Comparison of ENCODE assay signal across 8 cellular contexts in genomic region chr5:91311168-91311696, GRCh38.
DNase-seq lines count a peak whose midpoint lies in the region; ATAC-seq and TF ChIP-seq lines count a peak whose summit lies in the region.

No MANE protein-coding gene starts in this region.

- ATAC-seq in HG02840 (IDR thresholded peaks at IDR 0.05; ENCODE audit: low FRiP score, unreplicated experiment) (peak; percentile 10), natural killer cell (peak in 2 of 3 donors; percentile 4 to 5), GM21825 (IDR thresholded peaks at IDR 0.05; ENCODE audit: unreplicated experiment) (no peak), mucosa of descending colon (no peak)

- H3K27me3 ChIP-seq in CD8-positive, alpha-beta memory T cell (ENCODE audit: insufficient read depth, low read length, poor library complexity, severe bottlenecking) = no peaks in the 10 kb centered on the region

- H3K4me1 Mint-ChIP-seq in CD8-positive, alpha-beta memory T cell = peaks cover 39 to 52% (median 47%) of the 10 kb centered on the region in 3 donors
- H3K4me1 Mint-ChIP-seq in activated T-helper 2 cell treated with anti-CD3 and anti-CD28 coated beads, Interferon-gamma antibody, Interleukin-2, Interleukin-4, amounts not matched to agents 10 μg/mL and 5 μg/mL and 100 μg/mL, durations not matched to agents 14 hours and 24 hours and 36 hours (ENCODE audit: low read depth) = peaks cover 44% of the 10 kb centered on the region
- peaks cover 40 to 48% of the 10 kb centered on the region in 2 donors for H3K4me1 Mint-ChIP-seq in natural killer cell

- no peaks in the 10 kb centered on the region for H3K36me3 ChIP-seq in CD8-positive, alpha-beta memory T cell (ENCODE audit: insufficient read depth, low read length)
- no peaks in the 10 kb centered on the region for H3K36me3 ChIP-seq in mucosa of descending colon (ENCODE audit: low read depth)

- H3K27ac Mint-ChIP-seq in CD8-positive, alpha-beta memory T cell = peak overlapping the region; percentile 89 to 97 (median 96)
- peak overlapping the region; percentile 69 for H3K27ac Mint-ChIP-seq in activated T-helper 2 cell treated with anti-CD3 and anti-CD28 coated beads, Interferon-gamma antibody, Interleukin-2, Interleukin-4, amounts not matched to agents 10 μg/mL and 5 μg/mL and 100 μg/mL, durations not matched to agents 14 hours and 24 hours and 36 hours
- H3K27ac Mint-ChIP-seq in natural killer cell = peak overlapping the region; percentile 79 to 88

- POLR2A ChIA-PET in CD8-positive, alpha-beta memory T cell (lab: Charles Lee) = interaction anchor here (0.5 to 4.6 kb wide), 9 partner anchors 15 to 73 kb away, joined by 3 to 45 read pairs (median 5); partner anchors contain the start of gene ARRDC3

- H3K9me3 ChIP-seq in CD8-positive, alpha-beta memory T cell (ENCODE audit: low read length) = no peaks in the 10 kb centered on the region
- H3K9me3 ChIP-seq in mucosa of descending colon = no peaks in the 10 kb centered on the region

- H3K9me3 Mint-ChIP-seq in CD8-positive, alpha-beta memory T cell = no peaks in the 10 kb centered on the region
- no peaks in the 10 kb centered on the region for H3K9me3 Mint-ChIP-seq in activated T-helper 2 cell treated with anti-CD3 and anti-CD28 coated beads, Interferon-gamma antibody, Interleukin-2, Interleukin-4, amounts not matched to agents 10 μg/mL and 5 μg/mL and 100 μg/mL, durations not matched to agents 14 hours and 24 hours and 36 hours
- H3K9me3 Mint-ChIP-seq in natural killer cell = no peaks in the 10 kb centered on the region

- intact Hi-C loops in activated T-helper 2 cell treated with anti-CD3 and anti-CD28 coated beads, Interferon-gamma antibody, Interleukin-2, Interleukin-4, amounts not matched to agents 10 μg/mL and 5 μg/mL and 100 μg/mL, durations not matched to agents 14 hours and 24 hours and 36 hours (cut with micrococcal nuclease) = loop anchor here (2.0 to 5.0 kb wide), 3 partner anchors 18 to 369 kb away; no protein-coding TSS in a partner anchor
- intact Hi-C loops in natural killer cell (cut with micrococcal nuclease) = loop anchor here (1.0 to 5.0 kb wide), 2 partner anchors 31 to 44 kb away; no protein-coding TSS in a partner anchor
- intact Hi-C loops in mucosa of descending colon (cut with DNase I, micrococcal nuclease) = no loop called here

- H3K27me3 Mint-ChIP-seq in CD8-positive, alpha-beta memory T cell = peaks cover 0 to 2% of the 10 kb centered on the region in 2 donors
- H3K27me3 Mint-ChIP-seq in activated T-helper 2 cell treated with anti-CD3 and anti-CD28 coated beads, Interferon-gamma antibody, Interleukin-2, Interleukin-4, amounts not matched to agents 10 μg/mL and 5 μg/mL and 100 μg/mL, durations not matched to agents 14 hours and 24 hours and 36 hours (ENCODE audit: low read depth) = no peaks in the 10 kb centered on the region
- H3K27me3 Mint-ChIP-seq in natural killer cell (ENCODE audit: low read depth in 2 of 2) = no peaks in the 10 kb centered on the region

- TF ChIP-seq CTCF in natural killer cell (IDR thresholded peaks at IDR 0.05) = no peak
- no peak for TF ChIP-seq CTCF in mucosa of descending colon (IDR thresholded peaks at IDR 0.05)

- peak overlapping the region; percentile 1 for H3K4me3 ChIP-seq in CD8-positive, alpha-beta memory T cell (ENCODE audit: low read length)
- no peak overlapping the region for H3K4me3 ChIP-seq in mucosa of descending colon

- peaks cover 41% of the 10 kb centered on the region for H3K4me1 ChIP-seq in CD8-positive, alpha-beta memory T cell (ENCODE audit: insufficient read depth, low read length)
- H3K4me1 ChIP-seq in mucosa of descending colon (ENCODE audit: low read depth) = peaks cover 9% of the 10 kb centered on the region

- H3K4me3 Mint-ChIP-seq in CD8-positive, alpha-beta memory T cell = peak overlapping the region; percentile 33 to 85 (median 67)
- no peak overlapping the region for H3K4me3 Mint-ChIP-seq in activated T-helper 2 cell treated with anti-CD3 and anti-CD28 coated beads, Interferon-gamma antibody, Interleukin-2, Interleukin-4, amounts not matched to agents 10 μg/mL and 5 μg/mL and 100 μg/mL, durations not matched to agents 14 hours and 24 hours and 36 hours (ENCODE audit: low read depth)
- H3K4me3 Mint-ChIP-seq in natural killer cell = peak overlapping the region; percentile 82

- H3K27ac ChIP-seq in CD8-positive, alpha-beta memory T cell (ENCODE audit: low read depth, low read length) = peak overlapping the region; percentile 57

- CTCF ChIA-PET in CD8-positive, alpha-beta memory T cell (lab: Charles Lee) = interaction anchor here (0.9 to 4.0 kb wide), 4 partner anchors 15 to 73 kb away, joined by 4 to 46 read pairs (median 6); partner anchors contain the start of gene ARRDC3

- no peaks in the 10 kb centered on the region for H3K36me3 Mint-ChIP-seq in CD8-positive, alpha-beta memory T cell
- peaks cover 3% of the 10 kb centered on the region for H3K36me3 Mint-ChIP-seq in activated T-helper 2 cell treated with anti-CD3 and anti-CD28 coated beads, Interferon-gamma antibody, Interleukin-2, Interleukin-4, amounts not matched to agents 10 μg/mL and 5 μg/mL and 100 μg/mL, durations not matched to agents 14 hours and 24 hours and 36 hours (ENCODE audit: low read depth)
- no peaks in the 10 kb centered on the region for H3K36me3 Mint-ChIP-seq in natural killer cell

- peak in 1 of 5 donors; percentile 6 for DNase-seq in CD8-positive, alpha-beta memory T cell
- no peak for DNase-seq in activated T-helper 2 cell treated with anti-CD3 and anti-CD28 coated beads, Interferon-gamma antibody, Interleukin-2, Interleukin-4, amounts not matched to agents 10 μg/mL and 5 μg/mL and 100 μg/mL, durations not matched to agents 14 hours and 24 hours and 36 hours (ENCODE audit: low spot score)
- DNase-seq in natural killer cell = peak; percentile 20
- DNase-seq in HCEC 1CT = no peak
- DNase-seq in NCI-H446 (lab: John Stamatoyannopoulos, UW) = no peak
- DNase-seq in mucosa of descending colon = no peak

Comparison
In these comparisons a context has a peak if more than half of its experiments do, and no peak if none do; other contexts are left out.
1. ATAC-seq: peak in HG02840 (single experiment) and natural killer cell (2 of 3); none in GM21825 (single experiment) and mucosa of descending colon (single experiment).
2. intact Hi-C loops: an anchor here in activated T-helper 2 cell treated with anti-CD3 and anti-CD28 coated beads, Interferon-gamma antibody, Interleukin-2, Interleukin-4, amounts not matched to agents 10 μg/mL and 5 μg/mL and 100 μg/mL, durations not matched to agents 14 hours and 24 hours and 36 hours (2.0 to 5.0 kb wide) and natural killer cell (1.0 to 5.0 kb wide); none called in mucosa of descending colon.
3. Peak in every context shown above with its lines, with median percentiles within 50 percentile points of each other: H3K27ac Mint-ChIP-seq.